ENCODE assay signal across 11 cellular contexts in genomic region chr10:74035324-74035723, GRCh38. TPM values are rescaled to one million over a fixed set of nuclear protein-coding genes. Genes with fewer than 3 reads are reported as not detected.
DNase-seq lines count a peak whose midpoint lies in the region; ATAC-seq and TF ChIP-seq lines count a peak whose summit lies in the region.
"Had no signal": no experiment of that assay in that cellular context is flagged by ENCODE, and none has a peak within 500 bp of the region (broad histone marks: within the 10 kb centered on the region; RNA-seq: fewer than 3 reads in every experiment).

No MANE protein-coding gene starts in this region.

- H3K4me1 ChIP-seq in left lung: peaks cover 26 to 57% of the 10 kb centered on the region in 2 donors
- H3K4me1 ChIP-seq in ovary (ENCODE audit: insufficient read depth): peaks cover 8% of the 10 kb centered on the region

- TF ChIP-seq EP300 in ovary (IDR thresholded peaks at IDR 0.05): no peak

- no peak for ATAC-seq in stimulated activated naive CD8-positive, alpha-beta T cell treated with anti-CD3 and anti-CD28 coated beads, Interleukin-15, Interleukin-2, amounts not matched to agents 100 U/mL and 50 U/mL, for 24 hours
- no peak for ATAC-seq in left lung
- ATAC-seq in activated CD4-positive, CD25-positive, alpha-beta regulatory T cell treated with anti-CD3 and anti-CD28 coated beads, Interleukin-2, amount 50 U/mL, for 24 hours: no peak

- no peaks in the 10 kb centered on the region for H3K9me3 Mint-ChIP-seq in stimulated activated naive CD8-positive, alpha-beta T cell treated with anti-CD3 and anti-CD28 coated beads, Interleukin-15, Interleukin-2, amounts not matched to agents 100 ng/mL and 50 ng/mL, for 24 hours

- TF ChIP-seq CTCF in VCaP (conservative IDR thresholded peaks at IDR 0.05) (peak; percentile 54), left lung (IDR thresholded peaks at IDR 0.05) (no peak), ovary (IDR thresholded peaks at IDR 0.05) (no peak)

- no peaks in the 10 kb centered on the region for H3K27me3 ChIP-seq in left lung
- no peaks in the 10 kb centered on the region for H3K27me3 ChIP-seq in ovary

- intact Hi-C loops in left lung (cut with DNase I) (no loop called here), ovary (cut with DNase I) (no loop called here)

- H3K4me3 ChIP-seq in left lung (no peak overlapping the region), ovary (no peak overlapping the region)

- H3K4me3 Mint-ChIP-seq in stimulated activated naive CD8-positive, alpha-beta T cell treated with anti-CD3 and anti-CD28 coated beads, Interleukin-15, Interleukin-2, amounts not matched to agents 100 ng/mL and 50 ng/mL, for 24 hours: no peak overlapping the region

- H3K27ac ChIP-seq in VCaP: no peak overlapping the region
- H3K27ac ChIP-seq in left lung: peak overlapping the region; percentile 16 to 20
- no peak overlapping the region for H3K27ac ChIP-seq in ovary

- H3K27me3 Mint-ChIP-seq in stimulated activated naive CD8-positive, alpha-beta T cell treated with anti-CD3 and anti-CD28 coated beads, Interleukin-15, Interleukin-2, amounts not matched to agents 100 ng/mL and 50 ng/mL, for 24 hours: no peaks in the 10 kb centered on the region

- H3K4me1 Mint-ChIP-seq in stimulated activated naive CD8-positive, alpha-beta T cell treated with anti-CD3 and anti-CD28 coated beads, Interleukin-15, Interleukin-2, amounts not matched to agents 100 ng/mL and 50 ng/mL, for 24 hours (ENCODE audit: low read depth): peaks cover 37% of the 10 kb centered on the region

- TF ChIP-seq POLR2A in ovary (IDR thresholded peaks at IDR 0.05): no peak

- whole genome bisulfite sequencing in ovary, 3 donors: 4 to 13% (median 5%) methylated on average over 1 of the region's 1 CpG

- H3K36me3 ChIP-seq in left lung (peaks cover 0 to 11% of the 10 kb centered on the region in 2 donors), ovary (no peaks in the 10 kb centered on the region)

- peak overlapping the region; percentile 23 for H3K27ac Mint-ChIP-seq in stimulated activated naive CD8-positive, alpha-beta T cell treated with anti-CD3 and anti-CD28 coated beads, Interleukin-15, Interleukin-2, amounts not matched to agents 100 ng/mL and 50 ng/mL, for 24 hours

- peaks cover 5% of the 10 kb centered on the region for H3K36me3 Mint-ChIP-seq in stimulated activated naive CD8-positive, alpha-beta T cell treated with anti-CD3 and anti-CD28 coated beads, Interleukin-15, Interleukin-2, amounts not matched to agents 100 ng/mL and 50 ng/mL, for 24 hours (ENCODE audit: low read depth)

- DNase-seq in stimulated activated naive CD8-positive, alpha-beta T cell treated with anti-CD3 and anti-CD28 coated beads, Interleukin-15, Interleukin-2, amounts not matched to agents 100 U/mL and 50 U/mL, for 24 hours: no peak
- no peak for DNase-seq in left lung
- DNase-seq in GM03348 (ENCODE audit: low spot score): no peak
- DNase-seq in ovary: no peak
- DNase-seq in HuH-7.5 (ENCODE audit: low spot score): no peak
- DNase-seq: activated effector memory CD4-positive, alpha-beta T cell treated with anti-CD3 and anti-CD28 coated beads, Interleukin-2, amount 50 U/mL, for 16 hours; SHP77 treated with DMSO at 0.1 percent for 48 hours; stimulated activated CD4-positive, alpha-beta T cell treated with anti-CD3 and anti-CD28 coated beads, Interleukin-4, amount 100 ng/mL, for 1 hour had no signal

- H3K9me3 ChIP-seq in left lung: no peaks in the 10 kb centered on the region
- H3K9me3 ChIP-seq in ovary: no peaks in the 10 kb centered on the region

RNA-seq across cellular contexts. Expression of gene VCL, which starts 37.4 kb away (rescaled TPM):
- 100 to 1,000 TPM; 179 to 195 TPM for total RNA-seq in left lung
- 100 to 1,000 TPM in 5 of 7 donors, 10 to 100 TPM in 2; 44.6 to 189 (median 114) TPM for total RNA-seq in ovary
- 100 to 1,000 TPM in 1 of 2 donors, 10 to 100 TPM in 1; 43.3 to 158 TPM for polyA plus RNA-seq in ovary

Comparison
In these comparisons a context has a peak if more than half of its experiments do, and no peak if none do; other contexts are left out.
1. H3K27ac ChIP-seq: peak in left lung (2 of 2); none in VCaP (single experiment) and ovary (0 of 2).